In the genomic region with DNA sequence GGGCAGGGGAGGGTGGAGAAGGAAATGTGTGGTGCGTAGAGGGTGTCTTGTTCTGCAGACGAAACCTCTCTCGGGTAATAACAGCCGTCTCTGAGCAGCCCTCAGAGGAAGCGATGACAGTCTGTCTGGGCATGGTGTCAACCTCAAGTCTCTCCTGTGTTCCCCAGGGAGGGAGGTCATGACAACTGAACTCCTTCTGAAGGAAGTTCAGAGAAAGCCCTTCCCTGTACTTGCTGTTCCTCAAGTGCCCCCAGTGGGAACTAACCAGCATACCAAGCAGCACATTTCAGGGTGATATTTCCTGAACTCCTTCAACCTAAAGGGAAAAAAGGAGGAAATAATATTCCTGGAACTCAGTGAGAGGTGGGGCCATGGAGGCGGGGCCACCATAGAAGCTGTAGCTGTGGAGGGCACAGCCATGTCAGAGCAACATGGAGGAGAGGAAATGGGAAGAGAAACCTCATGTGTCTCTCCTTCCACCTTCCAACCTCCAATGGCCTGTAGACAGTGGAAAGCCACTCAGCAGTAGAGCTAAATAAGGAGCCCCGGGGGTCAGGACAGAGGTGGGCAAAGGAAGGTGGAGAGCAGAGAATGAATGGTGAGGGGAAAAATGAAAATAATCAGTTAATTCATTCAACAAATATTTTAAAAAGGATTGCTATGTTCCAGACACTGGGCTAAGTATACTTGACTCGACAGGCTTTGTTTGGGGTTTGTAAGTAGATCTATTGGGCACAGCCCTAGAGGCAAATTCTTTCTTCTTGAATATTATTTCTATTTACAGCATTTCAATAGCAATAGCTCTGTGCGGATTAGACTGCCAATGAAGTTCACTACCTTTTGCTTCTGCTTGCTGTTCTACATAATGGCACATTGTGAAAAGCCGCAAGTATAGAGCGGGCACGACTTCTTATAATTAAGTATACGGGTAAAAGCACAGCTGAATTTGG, we compare ENCODE assay signal across 8 cellular contexts.
DNase-seq lines count a peak whose midpoint lies in the region; ATAC-seq and TF ChIP-seq lines count a peak whose summit lies in the region.

No MANE protein-coding gene starts in this region.

- H3K4me1 ChIP-seq in thyroid gland = no peaks in the 10 kb centered on the region

- no peaks in the 10 kb centered on the region for H3K36me3 Mint-ChIP-seq in activated naive CD8-positive, alpha-beta T cell
- H3K36me3 Mint-ChIP-seq in neural crest cell (ENCODE audit: low read depth) = no peaks in the 10 kb centered on the region

- POLR2A ChIA-PET in RWPE1 (lab: Yijun Ruan, JAX; ENCODE audit: low non-redundant PET) = interaction anchor here (0.5 kb wide), 1 partner anchor 32 kb away, joined by 3 read pairs; no protein-coding TSS in a partner anchor

- H3K36me3 ChIP-seq in thyroid gland = no peaks in the 10 kb centered on the region

- no peak overlapping the region for H3K4me3 ChIP-seq in thyroid gland (replicated peaks in 1 of 3)

- no peaks in the 10 kb centered on the region for H3K27me3 ChIP-seq in thyroid gland

- H3K9me3 ChIP-seq in thyroid gland = no peaks in the 10 kb centered on the region

- no peak overlapping the region for H3K27ac ChIP-seq in RWPE1
- H3K27ac ChIP-seq in thyroid gland = no peak overlapping the region

- no peaks in the 10 kb centered on the region for H3K27me3 Mint-ChIP-seq in activated naive CD8-positive, alpha-beta T cell
- H3K27me3 Mint-ChIP-seq in neural crest cell (ENCODE audit: low read depth) = no peaks in the 10 kb centered on the region

- ATAC-seq in GM18867 (IDR thresholded peaks at IDR 0.05; ENCODE audit: unreplicated experiment) (peak; percentile 95), HG02885 (IDR thresholded peaks at IDR 0.05; ENCODE audit: poor library complexity, unreplicated experiment) (peak; percentile 95), HG03439 (IDR thresholded peaks at IDR 0.05; ENCODE audit: unreplicated experiment) (no peak)

- TF ChIP-seq CTCF in RWPE1 (conservative IDR thresholded peaks at IDR 0.05; ENCODE audit: low read depth) (no peak), neural crest cell (conservative IDR thresholded peaks at IDR 0.05) (no peak), thyroid gland (IDR thresholded peaks at IDR 0.05) (no peak)

- peaks cover 83% of the 10 kb centered on the region for H3K4me1 Mint-ChIP-seq in activated naive CD8-positive, alpha-beta T cell (ENCODE audit: low read depth)
- peaks cover 15% of the 10 kb centered on the region for H3K4me1 Mint-ChIP-seq in neural crest cell

- intact Hi-C loops in thyroid gland (cut with DNase I) = no loop called here

- TF ChIP-seq POLR2A in thyroid gland (IDR thresholded peaks at IDR 0.05) = no peak

- H3K27ac Mint-ChIP-seq in activated naive CD8-positive, alpha-beta T cell = peak overlapping the region; percentile 88
- peak overlapping the region; percentile 52 for H3K27ac Mint-ChIP-seq in neural crest cell (ENCODE audit: unreplicated experiment)

- no peaks in the 10 kb centered on the region for H3K9me3 Mint-ChIP-seq in activated naive CD8-positive, alpha-beta T cell (ENCODE audit: low read depth)
- H3K9me3 Mint-ChIP-seq in neural crest cell = no peaks in the 10 kb centered on the region

- peak overlapping the region; percentile 63 for H3K4me3 Mint-ChIP-seq in activated naive CD8-positive, alpha-beta T cell
- H3K4me3 Mint-ChIP-seq in neural crest cell = no peak overlapping the region

- CTCF ChIA-PET in RWPE1 (lab: Yijun Ruan, JAX) = no interaction called here

- DNase-seq in RWPE1 (ENCODE audit: low spot score) = peak; percentile 9
- DNase-seq in neural crest cell (ENCODE audit: low read depth, low spot score) = no peak
- DNase-seq in thyroid gland = peak; percentile 23 to 25
- DNase-seq in SIG-M5 (lab: John Stamatoyannopoulos, UW) = no peak

- 73 to 77% methylated on average over 13 of the region's 13 CpGs for WGBS in thyroid gland, 2 donors

Comparison
In these comparisons a context has a peak if more than half of its experiments do, and no peak if none do; other contexts are left out.
1. DNase-seq: peak in RWPE1 (single experiment) and thyroid gland (2 of 2); none in neural crest cell (single experiment) and SIG-M5 (single experiment).